Comparison of ENCODE assay signal across 14 cellular contexts in the genomic region with DNA sequence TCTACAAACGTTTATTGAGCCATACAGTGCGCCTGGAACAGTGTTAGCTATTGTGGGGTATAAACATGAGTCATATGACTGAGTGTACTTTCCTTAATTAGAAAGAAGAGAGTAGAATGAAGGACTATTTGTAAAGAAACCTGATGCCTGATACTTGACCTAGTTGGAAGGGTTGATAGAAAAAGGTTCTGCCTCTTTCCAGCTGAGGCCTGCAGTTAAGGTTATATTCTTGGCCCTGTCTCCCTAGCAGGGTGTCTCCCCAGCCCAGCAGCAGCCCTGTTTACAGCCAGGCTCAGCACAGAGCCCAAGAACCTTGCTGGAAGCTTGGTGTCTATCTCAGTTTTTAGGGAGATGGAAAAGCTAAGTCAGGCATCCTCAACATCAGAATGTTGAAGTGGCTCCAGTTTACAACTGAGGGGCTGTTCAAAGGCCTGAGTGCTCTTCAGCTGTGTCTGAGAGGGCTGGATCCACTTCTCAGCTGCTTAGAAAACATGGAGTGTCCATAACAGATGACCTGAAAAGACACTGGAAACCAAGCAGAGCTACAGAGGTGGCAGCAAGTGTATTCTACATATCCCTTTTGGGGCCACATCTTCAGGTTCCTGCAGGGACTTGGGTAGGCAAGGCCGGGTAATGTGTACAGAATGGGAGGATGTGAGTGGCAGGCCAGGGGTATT. TPM values are rescaled to one million over a fixed set of nuclear protein-coding genes. Genes with fewer than 3 reads are reported as not detected.
DNase-seq lines count a peak whose midpoint lies in the region; ATAC-seq, FAIRE-seq and TF ChIP-seq lines count a peak whose summit lies in the region.
"Had no signal": no experiment of that assay in that cellular context is flagged by ENCODE, and none has a peak within 500 bp of the region (broad histone marks: within the 10 kb centered on the region; RNA-seq: fewer than 3 reads in every experiment).

No MANE protein-coding gene starts in this region.

- intact Hi-C loops in HCT116 (cut with micrococcal nuclease) (no loop called here), HepG2 (cut with micrococcal nuclease; ENCODE audit: unreplicated experiment) (no loop called here)

- DNase-seq in HCT116 (ENCODE audit: low read depth, low spot score) = no peak
- peak; percentile 77 for DNase-seq in NCI-H345 (lab: John Stamatoyannopoulos, UW)
- peak; percentile 26 to 87 for DNase-seq in fibroblast of lung (ENCODE audit: low read depth in 2 of 2)
- no peak for DNase-seq in GM19239 (ENCODE audit: insufficient read length, low spot score)
- no peak for DNase-seq in HepG2 (ENCODE audit: low spot score)
- DNase-seq in T-helper 2 cell treated with Interferon-gamma antibody and Interleukin-4, amounts not matched to agents 5 μg/mL and 100 μg/mL, for 36 hours (ENCODE audit: low spot score) = no peak
- DNase-seq: activated effector memory CD4-positive, alpha-beta T cell treated with anti-CD3 and anti-CD28 coated beads, Interleukin-2, amount 50 U/mL, for 16 hours; effector CD8-positive, alpha-beta T cell; NCI-H526 treated with DMSO at 0.1 percent for 48 hours; stimulated activated CD8-positive, alpha-beta memory T cell treated with anti-CD3 and anti-CD28 coated beads, Interleukin-4, amount 100 ng/mL, for 48 hours had no signal

- RAD21 ChIA-PET in HCT116 (lab: Charles Lee; ENCODE audit: low non-redundant PET in 1 of 2, low total read pairs in 2 of 2, uncharacterized antibody in 2 of 2, unreplicated experiment in 2 of 2) = no interaction called here

- H3K4me1 ChIP-seq in HCT116 (ENCODE audit: control insufficient read depth in 1 of 2, insufficient read depth in 2 of 2, low read length in 2 of 2) (peaks cover 3 to 19% of the 10 kb centered on the region in 2 experiments; a peak in 2 of 4 replicates), fibroblast of lung (ENCODE audit: control insufficient read depth, extremely low read depth, insufficient read depth, low read length) (no peaks in the 10 kb centered on the region), parathyroid adenoma (peaks cover 3% of the 10 kb centered on the region), HepG2 (ENCODE audit: insufficient read depth, low read length) (peaks cover 35% of the 10 kb centered on the region)

- peaks cover 4% of the 10 kb centered on the region for H3K4me1 Mint-ChIP-seq in T-helper 2 cell treated with Interferon-gamma antibody and Interleukin-4, amounts not matched to agents 5 μg/mL and 100 μg/mL, for 36 hours (ENCODE audit: low read depth)

- BruUV-seq in HCT116 (replicated peaks; lab: Mats Ljungman, UMichigan) = no TSS peak
- no TSS peak for BruUV-seq in HepG2 (replicated peaks; lab: Mats Ljungman, UMichigan)

- peak overlapping the region; percentile 36 for H3K4me2 ChIP-seq in HCT116 (ENCODE audit: low read length)
- no peak overlapping the region for H3K4me2 ChIP-seq in fibroblast of lung (ENCODE audit: extremely low read depth, insufficient read depth, low read length)
- H3K4me2 ChIP-seq in parathyroid adenoma (ENCODE audit: low read length) = no peak overlapping the region
- H3K4me2 ChIP-seq in HepG2 (ENCODE audit: low read depth, low read length) = no peak overlapping the region; the same call in 1 of the 2 replicates

- TF ChIP-seq CTCF in HCT116 (IDR thresholded peaks at IDR 0.05 in 2 of 3, conservative IDR thresholded peaks at IDR 0.05 in 1 of 3; ENCODE audit: borderline replicate concordance in 1 of 3, insufficient read depth in 1 of 3, low read depth in 2 of 3, low read length in 2 of 3) (no peak), fibroblast of lung (conservative IDR thresholded peaks at IDR 0.05 in 1 of 2, IDR thresholded peaks at IDR 0.05 in 1 of 2; ENCODE audit: low read depth in 1 of 2, low read length in 2 of 2) (no peak), parathyroid adenoma (IDR thresholded peaks at IDR 0.05) (no peak), HepG2 (CRISPR knock-in tag; IDR thresholded peaks at IDR 0.05) (no peak)

- peak overlapping the region; percentile 45 for H2AFZ ChIP-seq in HCT116 (ENCODE audit: low read depth, low read length, poor library complexity, severe bottlenecking)
- no peak overlapping the region for H2AFZ ChIP-seq in fibroblast of lung (ENCODE audit: low read length)
- peak overlapping the region; percentile 58 for H2AFZ ChIP-seq in parathyroid adenoma
- no peak overlapping the region for H2AFZ ChIP-seq in HepG2 (ENCODE audit: low read length)

- H3K4me3 Mint-ChIP-seq in T-helper 2 cell treated with Interferon-gamma antibody and Interleukin-4, amounts not matched to agents 5 μg/mL and 100 μg/mL, for 36 hours = no peak overlapping the region

- no peak; the same call in 1 of the 2 replicates for ATAC-seq in HCT116
- ATAC-seq in HepG2 = no peak; the same call in 2 of the 3 replicates
- no peak for ATAC-seq in activated CD4-positive, CD25-positive, alpha-beta regulatory T cell treated with anti-CD3 and anti-CD28 coated beads, Interleukin-2, amount 50 U/mL, for 24 hours

- H3K27me3 ChIP-seq in HCT116 (ENCODE audit: insufficient read depth, low read length) (no peaks in the 10 kb centered on the region), fibroblast of lung (ENCODE audit: control insufficient read depth, insufficient read depth, low read length) (no peaks in the 10 kb centered on the region), parathyroid adenoma (ENCODE audit: control insufficient read depth, insufficient read depth, low read length) (no peaks in the 10 kb centered on the region), HepG2 (ENCODE audit: control insufficient read depth in 1 of 2, insufficient read depth in 2 of 2, low read length in 2 of 2) (no peaks in the 10 kb centered on the region)

- TF ChIP-seq RAD21 in HCT116 (IDR thresholded peaks at IDR 0.05; ENCODE audit: low read depth) (no peak), HepG2 (CRISPR knock-in tag; IDR thresholded peaks at IDR 0.05) (no peak)

- no peaks in the 10 kb centered on the region for H3K79me2 ChIP-seq in HCT116 (ENCODE audit: insufficient read depth, low read length)
- no peaks in the 10 kb centered on the region for H3K79me2 ChIP-seq in fibroblast of lung (ENCODE audit: control insufficient read depth, insufficient read depth, low read length)
- H3K79me2 ChIP-seq in parathyroid adenoma = no peaks in the 10 kb centered on the region
- no peaks in the 10 kb centered on the region for H3K79me2 ChIP-seq in HepG2 (ENCODE audit: insufficient read depth, low read length)

- TF ChIP-seq POLR2A in HCT116 (IDR thresholded peaks at IDR 0.05; ENCODE audit: borderline replicate concordance, extremely low read depth, insufficient read depth, insufficient read length) (no peak), HepG2 (IDR thresholded peaks at IDR 0.05; ENCODE audit: insufficient read depth in 1 of 2, low read depth in 2 of 2, low read length in 2 of 2) (no peak)

- H3K36me3 Mint-ChIP-seq in T-helper 2 cell treated with Interferon-gamma antibody and Interleukin-4, amounts not matched to agents 5 μg/mL and 100 μg/mL, for 36 hours (ENCODE audit: low read depth) = no peaks in the 10 kb centered on the region

- FAIRE-seq in GM19239 (lab: Jason Lieb, UNC) = no peak
- no peak for FAIRE-seq in HepG2 (lab: Jason Lieb, UNC)
- FAIRE-seq: H54, keratinocyte had no signal

- H3K9me2 ChIP-seq in HCT116 (ENCODE audit: insufficient read depth) = no peaks in the 10 kb centered on the region

- no peaks in the 10 kb centered on the region for H3K9me3 Mint-ChIP-seq in T-helper 2 cell treated with Interferon-gamma antibody and Interleukin-4, amounts not matched to agents 5 μg/mL and 100 μg/mL, for 36 hours

- in situ Hi-C loops in HepG2 (cut with HindIII; ENCODE audit: extremely low pct_ligation_motif_present, low pct_unique_long_range_greater_than_20kb) = no loop called here

- H3K36me3 ChIP-seq in HCT116 (ENCODE audit: control insufficient read depth in 1 of 2, insufficient read depth in 2 of 2, low read length in 2 of 2) (no peaks in the 10 kb centered on the region), fibroblast of lung (ENCODE audit: control insufficient read depth, insufficient read depth, low read length) (no peaks in the 10 kb centered on the region), parathyroid adenoma (ENCODE audit: control insufficient read depth, insufficient read depth, low read length) (no peaks in the 10 kb centered on the region), HepG2 (replicated peaks in 1 of 2; ENCODE audit: control insufficient read depth in 1 of 2, insufficient read depth in 2 of 2, low read length in 2 of 2) (no peaks in the 10 kb centered on the region)

- H3K27ac ChIP-seq in HCT116 (ENCODE audit: low read depth, low read length) (no peak overlapping the region), fibroblast of lung (ENCODE audit: insufficient read depth, low read length) (no peak overlapping the region), parathyroid adenoma (peak overlapping the region; percentile 59), HepG2 (ENCODE audit: extremely low read length, insufficient read depth, low read length) (no peak overlapping the region)

- TF ChIP-seq EP300 in HepG2 (IDR thresholded peaks at IDR 0.05; ENCODE audit: low read depth in 2 of 2, low read length in 2 of 2) (no peak), HepG2 (CRISPR knock-in tag; IDR thresholded peaks at IDR 0.05; ENCODE audit: borderline replicate concordance) (no peak)

- WGBS in HepG2 (ENCODE audit: low lambda C conversion rate) = 6% methylated on average over 3 of the region's 3 CpGs

- H3K4me3 ChIP-seq in HCT116 (replicated peaks in 1 of 2; ENCODE audit: low read depth in 1 of 2, low read length in 2 of 2) (no peak overlapping the region), fibroblast of lung (replicated peaks in 1 of 4; ENCODE audit: control extremely low read depth in 1 of 4, insufficient read depth in 1 of 4, low read depth in 3 of 4, low read length in 4 of 4) (no peak overlapping the region), parathyroid adenoma (ENCODE audit: low read depth, low read length) (no peak overlapping the region), HepG2 (replicated peaks in 1 of 3; ENCODE audit: insufficient read depth in 1 of 3, low read depth in 2 of 3, low read length in 3 of 3) (no peak overlapping the region)

- POLR2A ChIA-PET in HCT116 (lab: Charles Lee) (no interaction called here), HepG2 (lab: Yijun Ruan, JAX) (no interaction called here)

- no peak overlapping the region for H3K9ac ChIP-seq in HCT116 (ENCODE audit: low read length)
- no peak overlapping the region for H3K9ac ChIP-seq in fibroblast of lung (ENCODE audit: insufficient read depth, low read length)
- no peak overlapping the region for H3K9ac ChIP-seq in parathyroid adenoma
- no peak overlapping the region for H3K9ac ChIP-seq in HepG2 (ENCODE audit: insufficient read depth, low read depth, low read length)

- CTCF ChIA-PET in HCT116 (lab: Charles Lee) (no interaction called here), HepG2 (lab: Yijun Ruan, JAX; ENCODE audit: low intra/inter-chr PET ratio, low total read pairs) (no interaction called here)

- H3K9me3 ChIP-seq in HCT116 (ENCODE audit: control insufficient read depth in 1 of 2, insufficient read depth in 1 of 2, low read depth in 1 of 2, low read length in 2 of 2) (no peaks in the 10 kb centered on the region), fibroblast of lung (ENCODE audit: control insufficient read depth, insufficient read depth, low read depth, low read length) (no peaks in the 10 kb centered on the region), parathyroid adenoma (ENCODE audit: control insufficient read depth, low read length) (no peaks in the 10 kb centered on the region), HepG2 (ENCODE audit: low read length) (no peaks in the 10 kb centered on the region)

- H3K27ac Mint-ChIP-seq in T-helper 2 cell treated with Interferon-gamma antibody and Interleukin-4, amounts not matched to agents 5 μg/mL and 100 μg/mL, for 36 hours = no peak overlapping the region

- peaks cover 2% of the 10 kb centered on the region for H3K27me3 Mint-ChIP-seq in T-helper 2 cell treated with Interferon-gamma antibody and Interleukin-4, amounts not matched to agents 5 μg/mL and 100 μg/mL, for 36 hours (ENCODE audit: low read depth)

- H4K20me1 ChIP-seq in HCT116 (ENCODE audit: insufficient read depth) = no peaks in the 10 kb centered on the region
- H4K20me1 ChIP-seq in fibroblast of lung (ENCODE audit: control insufficient read depth, extremely low read depth, insufficient read depth, low read length) = no peaks in the 10 kb centered on the region
- no peaks in the 10 kb centered on the region for H4K20me1 ChIP-seq in HepG2 (ENCODE audit: insufficient read depth, low read length)

RNA-seq across cellular contexts. Expression of gene NYX, which starts 21.6 kb away (rescaled TPM):
- total RNA-seq in HCT116 (2021; ENCODE audit: unreplicated experiment) = not detected
- not detected in 2 replicates for polyA plus RNA-seq in HCT116 (2012)
- total RNA-seq in fibroblast of lung = not detected in 2 replicates
- polyA plus RNA-seq in fibroblast of lung = not detected in 2 replicates
- not detected in 2 replicates for polyA plus RNA-seq in fibroblast of lung (2012)
- not detected in 2 replicates for polyA minus RNA-seq in fibroblast of lung (ENCODE audit: low replicate concordance)
- total RNA-seq in HepG2 (2016; rRNA removed; fragmentation: Illumina TruSeq; extraction: Trizol) = not detected in 2 replicates
- total RNA-seq in HepG2 (2016; cell fraction: cytosol; rRNA removed; fragmentation: Illumina TruSeq; extraction: Trizol; ENCODE audit: low read depth) = not detected in 2 replicates
- not detected in 2 replicates for total RNA-seq in HepG2 (2016; cell fraction: insoluble cytoplasmic fraction; rRNA removed; fragmentation: Illumina TruSeq; extraction: Trizol)
- not detected in 2 replicates for total RNA-seq in HepG2 (2016; cell fraction: membrane; rRNA removed; fragmentation: Illumina TruSeq; extraction: Trizol)
- total RNA-seq in HepG2 (2016; cell fraction: nucleus; rRNA removed; fragmentation: Illumina TruSeq; extraction: Trizol) = not detected in 2 replicates
- polyA plus RNA-seq in HepG2 (2011; rRNA removed) = not detected in 2 replicates
- not detected in 2 replicates for polyA plus RNA-seq in HepG2 (2011; cell fraction: cytosol; rRNA removed)
- not detected in 2 replicates for polyA plus RNA-seq in HepG2 (2011; cell fraction: nucleus; rRNA removed)
- not detected in 2 replicates for polyA plus RNA-seq in HepG2 (2012)
- not detected in 2 replicates for polyA plus RNA-seq in HepG2 (2016; cell fraction: cytosol; fragmentation: Illumina TruSeq; extraction: Trizol; ENCODE audit: low read depth)
- not detected in 2 replicates for polyA plus RNA-seq in HepG2 (2016; cell fraction: insoluble cytoplasmic fraction; fragmentation: Illumina TruSeq; extraction: Trizol; ENCODE audit: low read depth)
- polyA plus RNA-seq in HepG2 (2016; cell fraction: membrane; fragmentation: Illumina TruSeq; extraction: Trizol; ENCODE audit: low read depth) = not detected in 2 replicates
- polyA plus RNA-seq in HepG2 (2016; cell fraction: nucleus; fragmentation: Illumina TruSeq; extraction: Trizol; ENCODE audit: insufficient read depth, low read depth) = not detected in 2 replicates
- polyA minus RNA-seq in HepG2 (2011; rRNA and poly(A)+ RNA removed; ENCODE audit: low replicate concordance) = 0.10 TPM in 1 of 2 replicates, not detected in the other
- polyA minus RNA-seq in HepG2 (2011; cell fraction: cytosol; rRNA and poly(A)+ RNA removed) = not detected in 2 replicates
- not detected in 2 replicates for polyA minus RNA-seq in HepG2 (2011; cell fraction: nucleus; rRNA and poly(A)+ RNA removed)
- polyA plus RNA-seq: keratinocyte had no signal

Comparison
In these comparisons a context has a peak if more than half of its experiments do, and no peak if none do; other contexts are left out.
1. DNase-seq: peak in NCI-H345 (single experiment) and fibroblast of lung (2 of 2); none in HCT116 (single experiment), GM19239 (single experiment), HepG2 (single experiment) and T-helper 2 cell treated with Interferon-gamma antibody and Interleukin-4, amounts not matched to agents 5 μg/mL and 100 μg/mL, for 36 hours (single experiment).
2. H2AFZ ChIP-seq: peak in HCT116 (single experiment) and parathyroid adenoma (single experiment); none in fibroblast of lung (single experiment) and HepG2 (single experiment).
3. Of the 20 proteins assayed by ChIP-seq in both HepG2 and HCT116: peak only in HepG2: none; only in HCT116: FOSL1 and SP1; in both: none; in neither: 18.